ENCODE assay signal across 8 cellular contexts in the genomic region with DNA sequence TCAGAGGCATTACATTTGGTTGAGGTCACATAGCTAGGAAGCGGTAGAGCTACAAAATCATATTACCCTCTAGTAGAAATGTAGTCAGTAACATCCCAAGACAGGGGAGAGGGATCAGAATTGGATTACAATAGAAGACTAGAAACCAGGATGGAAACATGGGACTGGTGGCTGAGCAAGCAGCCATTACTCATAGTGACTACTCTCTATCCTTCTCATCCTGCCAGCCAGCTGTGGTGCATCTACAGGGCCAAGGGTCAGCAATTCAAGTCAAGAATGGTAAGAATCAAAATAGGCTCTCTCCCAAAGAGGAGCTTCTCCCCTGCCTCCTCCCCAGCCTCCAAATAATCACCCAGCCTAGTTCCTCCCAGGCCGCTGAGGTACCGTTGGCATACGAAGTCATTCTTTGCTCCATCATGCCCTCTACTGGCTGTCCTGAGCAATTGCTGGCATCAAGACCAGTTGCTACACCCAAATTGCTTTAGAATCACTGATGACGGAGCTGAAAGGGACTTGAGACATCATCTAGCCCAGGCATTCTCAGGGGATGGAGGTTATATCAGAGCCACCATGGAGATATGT. TPM values are rescaled to one million over a fixed set of nuclear protein-coding genes. Genes with fewer than 3 reads are reported as not detected.
DNase-seq lines count a peak whose midpoint lies in the region; ATAC-seq, FAIRE-seq and TF ChIP-seq lines count a peak whose summit lies in the region.

No MANE protein-coding gene starts in this region.

- H3K79me2 ChIP-seq in OCI-LY3 (ENCODE audit: low read length) = no peaks in the 10 kb centered on the region

- H4K20me1 ChIP-seq in OCI-LY3 (ENCODE audit: insufficient read depth, low read length) = no peaks in the 10 kb centered on the region

- peak overlapping the region; percentile 27 for H3K4me2 ChIP-seq in OCI-LY3 (ENCODE audit: low read length)

- intact Hi-C loops in left ventricle myocardium inferior (cut with micrococcal nuclease) = loop anchor here (2.0 to 10.0 kb wide), 2 partner anchors 64 to 492 kb away; no protein-coding TSS in a partner anchor

- peaks cover 8% of the 10 kb centered on the region for H3K4me1 Mint-ChIP-seq in activated naive CD8-positive, alpha-beta T cell treated with anti-CD3 and anti-CD28 coated beads, Interleukin-2, amount 10 ng/mL, durations not matched to agents 7 days and 5 days

- H3K9ac ChIP-seq in OCI-LY3 (ENCODE audit: low read length) = no peak overlapping the region

- no peak overlapping the region for H3K27ac Mint-ChIP-seq in activated naive CD8-positive, alpha-beta T cell treated with anti-CD3 and anti-CD28 coated beads, Interleukin-2, amount 10 ng/mL, durations not matched to agents 7 days and 5 days

- no peaks in the 10 kb centered on the region for H3K36me3 Mint-ChIP-seq in activated naive CD8-positive, alpha-beta T cell treated with anti-CD3 and anti-CD28 coated beads, Interleukin-2, amount 10 ng/mL, durations not matched to agents 7 days and 5 days

- H3K4me1 ChIP-seq in OCI-LY3 (ENCODE audit: low read length) (no peaks in the 10 kb centered on the region), left ventricle myocardium inferior (peaks cover 12% of the 10 kb centered on the region), small intestine (ENCODE audit: control insufficient read depth in 2 of 2, insufficient read depth in 1 of 2, low read depth in 1 of 2, low read length in 1 of 2) (no peaks in the 10 kb centered on the region)

- no peaks in the 10 kb centered on the region for H3K9me3 Mint-ChIP-seq in activated naive CD8-positive, alpha-beta T cell treated with anti-CD3 and anti-CD28 coated beads, Interleukin-2, amount 10 ng/mL, durations not matched to agents 7 days and 5 days

- POLR2A ChIA-PET in activated naive CD8-positive, alpha-beta T cell treated with anti-CD3 and anti-CD28 coated beads, Interleukin-2, amount 10 ng/mL, durations not matched to agents 7 days and 5 days (lab: Charles Lee) = no interaction called here

- H2AFZ ChIP-seq in OCI-LY3 (ENCODE audit: low read depth, low read length) = 0 out of 2 replicates have a peak overlapping the region, but pooled peaks have one; percentile 79

- FAIRE-seq in small intestine (lab: Jason Lieb, UNC) = no peak

- H3K36me3 ChIP-seq in OCI-LY3 (replicated peaks; ENCODE audit: low read depth, low read length) (no peaks in the 10 kb centered on the region), left ventricle myocardium inferior (no peaks in the 10 kb centered on the region), small intestine (ENCODE audit: control insufficient read depth in 2 of 2, insufficient read depth in 2 of 2, low read length in 2 of 2) (no peaks in the 10 kb centered on the region)

- H3K9me3 ChIP-seq in OCI-LY3 (ENCODE audit: insufficient read depth, low read length) = no peaks in the 10 kb centered on the region
- no peaks in the 10 kb centered on the region for H3K9me3 ChIP-seq in left ventricle myocardium inferior (replicated peaks)
- H3K9me3 ChIP-seq in small intestine (ENCODE audit: control insufficient read depth, low read depth) = no peaks in the 10 kb centered on the region

- no peak overlapping the region for H3K4me3 Mint-ChIP-seq in activated naive CD8-positive, alpha-beta T cell treated with anti-CD3 and anti-CD28 coated beads, Interleukin-2, amount 10 ng/mL, durations not matched to agents 7 days and 5 days

- H3K27me3 ChIP-seq in OCI-LY3 (ENCODE audit: low read depth, low read length) (no peaks in the 10 kb centered on the region), left ventricle myocardium inferior (ENCODE audit: low read depth) (no peaks in the 10 kb centered on the region), small intestine (ENCODE audit: control insufficient read depth in 2 of 2, insufficient read depth in 2 of 2, low read length in 2 of 2) (no peaks in the 10 kb centered on the region)

- DNase-seq in COLO829 (ENCODE audit: low spot score) (peak; percentile 74), GM19238 (ENCODE audit: insufficient read length, low spot score) (peak; percentile 42), left ventricle myocardium inferior (no peak), small intestine (peak; percentile 39)
- peak; percentile 28 for DNase-seq in activated naive CD8-positive, alpha-beta T cell treated with anti-CD3 and anti-CD28 coated beads, Interleukin-2, amount 10 ng/mL, durations not matched to agents 7 days and 5 days

- H3K27ac ChIP-seq in OCI-LY3 (ENCODE audit: low read length) (no peak overlapping the region), left ventricle myocardium inferior (replicated peaks) (no peak overlapping the region), small intestine (ENCODE audit: low read depth in 1 of 2, low read length in 1 of 2) (no peak overlapping the region)

- 20 to 24% (median 24%) methylated on average over 5 of the region's 5 CpGs for WGBS in small intestine, 3 donors

- peak; percentile 62 for ATAC-seq in HG03565 (IDR thresholded peaks at IDR 0.05; ENCODE audit: unreplicated experiment)
- ATAC-seq in activated naive CD8-positive, alpha-beta T cell treated with anti-CD3 and anti-CD28 coated beads, Interleukin-2, amount 10 ng/mL, durations not matched to agents 7 days and 5 days (ENCODE audit: low read depth) = peak; percentile 52
- no peak for ATAC-seq in GM21381 (IDR thresholded peaks at IDR 0.05; ENCODE audit: unreplicated experiment)

- no peak overlapping the region for H3K4me3 ChIP-seq in OCI-LY3 (ENCODE audit: low read length)
- no peak overlapping the region for H3K4me3 ChIP-seq in left ventricle myocardium inferior
- H3K4me3 ChIP-seq in small intestine (ENCODE audit: low read depth in 1 of 2, low read length in 2 of 2) = no peak overlapping the region

- TF ChIP-seq CTCF in OCI-LY3 (IDR thresholded peaks at IDR 0.05; ENCODE audit: low read depth, low read length) (peak; percentile 68), left ventricle myocardium inferior (IDR thresholded peaks at IDR 0.05; ENCODE audit: borderline replicate concordance) (peak; percentile 75)

- no peaks in the 10 kb centered on the region for H3K27me3 Mint-ChIP-seq in activated naive CD8-positive, alpha-beta T cell treated with anti-CD3 and anti-CD28 coated beads, Interleukin-2, amount 10 ng/mL, durations not matched to agents 7 days and 5 days

RNA-seq across cellular contexts. Expression of a gene that starts 19.4 kb away (rescaled TPM):
- total RNA-seq in activated naive CD8-positive, alpha-beta T cell treated with anti-CD3 and anti-CD28 coated beads, Interleukin-2, amount 10 ng/mL, durations not matched to agents 7 days and 5 days = not detected
- not detected for total RNA-seq in left ventricle myocardium inferior
- not detected for polyA plus RNA-seq in small intestine

RNA-seq across cellular contexts. Expression of a gene that starts 31.9 kb away (rescaled TPM):
- total RNA-seq in activated naive CD8-positive, alpha-beta T cell treated with anti-CD3 and anti-CD28 coated beads, Interleukin-2, amount 10 ng/mL, durations not matched to agents 7 days and 5 days = not detected
- not detected for total RNA-seq in left ventricle myocardium inferior
- polyA plus RNA-seq in small intestine = not detected
